Comparison of ENCODE assay signal across 15 cellular contexts in the genomic region with DNA sequence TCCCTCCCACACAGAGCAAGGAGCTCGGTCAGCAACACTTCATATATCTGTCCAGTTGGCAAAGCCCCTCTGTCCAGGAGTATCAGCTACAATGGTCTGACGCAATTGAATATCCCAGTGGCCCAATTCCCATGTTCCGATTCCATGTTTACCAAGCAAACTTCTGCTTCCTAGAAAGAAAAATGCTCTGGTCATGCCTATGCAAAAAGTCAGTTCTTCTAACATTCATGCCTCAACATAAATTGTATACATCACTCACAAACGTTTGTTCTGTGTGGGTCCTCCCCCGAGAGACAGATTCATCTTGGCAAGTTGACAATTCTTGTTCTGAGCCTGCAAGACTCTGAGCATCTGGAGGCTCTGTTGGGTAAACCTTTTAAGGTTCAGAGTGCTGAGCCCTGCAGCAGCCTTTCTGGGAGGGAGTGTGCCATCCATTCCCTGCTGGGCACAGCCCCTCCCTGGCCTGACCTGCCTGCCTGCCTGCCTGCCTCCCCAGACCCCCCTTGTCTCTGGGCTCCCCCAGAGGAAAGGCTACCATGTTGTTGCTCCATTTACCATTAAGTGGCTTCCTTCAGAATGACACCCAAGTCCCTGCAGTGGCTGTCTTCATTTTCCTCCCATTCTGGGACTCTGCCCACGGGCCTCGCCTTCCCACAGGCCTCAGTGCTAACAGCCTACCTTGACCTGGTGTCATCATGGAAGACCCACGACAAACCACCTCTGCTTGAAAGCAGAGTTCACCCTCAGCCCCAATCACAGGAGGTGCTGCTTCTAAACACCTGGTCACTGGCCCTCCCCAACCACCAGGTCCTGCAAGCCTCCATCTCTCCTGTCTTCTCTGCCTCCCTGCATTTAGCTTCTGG. TPM values are rescaled to one million over a fixed set of nuclear protein-coding genes. Genes with fewer than 3 reads are reported as not detected.
A peak's percentile ranks its signal among the peaks of the same experiment; 100 is the strongest.
DNase-seq lines count a peak whose midpoint lies in the region; ATAC-seq and TF ChIP-seq lines count a peak whose summit lies in the region.
"Had no signal": no experiment of that assay in that cellular context is flagged by ENCODE, and none has a peak within 500 bp of the region (broad histone marks: within the 10 kb centered on the region; RNA-seq: fewer than 3 reads in every experiment).

No MANE protein-coding gene starts in this region.

- TF ChIP-seq CTCF in LNCaP clone FGC (IDR thresholded peaks at IDR 0.05; ENCODE audit: control insufficient read depth, extremely low read depth, insufficient read depth) (no peak), epithelial cell of esophagus (IDR thresholded peaks at IDR 0.05; ENCODE audit: insufficient read depth, low read depth, low read length, missing control alignments) (no peak), nephron progenitor cell (IDR thresholded peaks at IDR 0.05) (no peak)

- ATAC-seq in HG03095 (IDR thresholded peaks at IDR 0.05; ENCODE audit: unreplicated experiment) (no peak), GM19397 (IDR thresholded peaks at IDR 0.05; ENCODE audit: unreplicated experiment) (no peak)
- ATAC-seq: body of pancreas had no signal

- peaks cover 20% of the 10 kb centered on the region for H3K27me3 Mint-ChIP-seq in nephron progenitor cell (ENCODE audit: low read depth, poor library complexity)

- no peak overlapping the region for H3K4me3 Mint-ChIP-seq in nephron progenitor cell
- H3K4me3 Mint-ChIP-seq: CD4-positive, CD25-positive, alpha-beta regulatory T cell had no signal

- no peaks in the 10 kb centered on the region for H3K9me3 Mint-ChIP-seq in nephron progenitor cell

- H3K36me3 Mint-ChIP-seq in nephron progenitor cell (ENCODE audit: low read depth): no peaks in the 10 kb centered on the region
- H3K36me3 Mint-ChIP-seq: CD4-positive, CD25-positive, alpha-beta regulatory T cell had no signal

- DNase-seq in CD1c-positive myeloid dendritic cell (ENCODE audit: extremely low spot score): peak; percentile 6
- DNase-seq in LNCaP clone FGC (ENCODE audit: low read depth): peak; percentile 58
- peak; percentile 60 for DNase-seq in epithelial cell of esophagus (ENCODE audit: low read depth)
- no peak for DNase-seq in nephron progenitor cell
- DNase-seq in effector CD8-positive, alpha-beta T cell (lab: John Stamatoyannopoulos, UW): no peak
- DNase-seq in occipital lobe (lab: John Stamatoyannopoulos, UW): no peak
- DNase-seq: activated naive CD4-positive, alpha-beta T cell; CD4-positive, CD25-positive, alpha-beta regulatory T cell; effector CD4-positive, alpha-beta T cell had no signal

- H3K4me1 Mint-ChIP-seq in nephron progenitor cell: peaks cover 51% of the 10 kb centered on the region

- H3K27ac Mint-ChIP-seq in nephron progenitor cell: peak overlapping the region; percentile 31
- H3K27ac Mint-ChIP-seq: progenitor cell of endocrine pancreas had no signal

- no peak overlapping the region for H3K4me3 ChIP-seq in LNCaP clone FGC (ENCODE audit: low read depth, low read length)
- H3K4me3 ChIP-seq in epithelial cell of esophagus (ENCODE audit: low read length): no peak overlapping the region
- H3K4me3 ChIP-seq: body of pancreas, SK-N-MC, thoracic aorta had no signal

RNA-seq across cellular contexts. Expression of a gene that starts 37.6 kb away (rescaled TPM):
- total RNA-seq in occipital lobe: 48.0 TPM

Comparison
In these comparisons a context has a peak if more than half of its experiments do, and no peak if none do; other contexts are left out.
1. DNase-seq: peak in CD1c-positive myeloid dendritic cell (single experiment), LNCaP clone FGC (single experiment) and epithelial cell of esophagus (single experiment); none in nephron progenitor cell (single experiment), effector CD8-positive, alpha-beta T cell (single experiment) and occipital lobe (single experiment).